Comparison of ENCODE assay signal across 1 cellular context in the genomic region with DNA sequence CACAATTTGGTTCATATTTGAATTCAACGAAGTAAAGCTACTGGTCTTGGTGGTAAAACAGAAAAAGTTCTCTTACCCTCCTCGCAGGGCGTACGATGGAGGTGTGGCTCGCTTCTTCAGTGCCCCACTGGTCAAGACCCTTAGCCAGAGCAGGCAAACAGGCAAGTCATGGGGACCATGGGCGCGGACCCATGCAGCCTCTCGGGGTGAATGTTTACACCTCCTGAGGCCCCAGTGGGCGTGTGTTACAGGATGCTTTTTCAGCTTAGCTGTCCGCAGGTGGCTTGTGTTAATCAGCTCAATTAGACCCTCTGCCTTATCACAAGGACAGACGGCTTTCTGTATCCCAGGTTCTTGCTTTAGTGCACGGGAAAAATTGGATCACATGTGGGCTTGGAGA.
TF ChIP-seq lines count a peak whose summit lies in the region.

No MANE protein-coding gene starts in this region.

TF ChIP-seq in GM23338, 12 proteins besides CTCF, POLR2A, EP300 and RAD21 (continued from another document):
- TF ChIP-seq, protein P1, sequence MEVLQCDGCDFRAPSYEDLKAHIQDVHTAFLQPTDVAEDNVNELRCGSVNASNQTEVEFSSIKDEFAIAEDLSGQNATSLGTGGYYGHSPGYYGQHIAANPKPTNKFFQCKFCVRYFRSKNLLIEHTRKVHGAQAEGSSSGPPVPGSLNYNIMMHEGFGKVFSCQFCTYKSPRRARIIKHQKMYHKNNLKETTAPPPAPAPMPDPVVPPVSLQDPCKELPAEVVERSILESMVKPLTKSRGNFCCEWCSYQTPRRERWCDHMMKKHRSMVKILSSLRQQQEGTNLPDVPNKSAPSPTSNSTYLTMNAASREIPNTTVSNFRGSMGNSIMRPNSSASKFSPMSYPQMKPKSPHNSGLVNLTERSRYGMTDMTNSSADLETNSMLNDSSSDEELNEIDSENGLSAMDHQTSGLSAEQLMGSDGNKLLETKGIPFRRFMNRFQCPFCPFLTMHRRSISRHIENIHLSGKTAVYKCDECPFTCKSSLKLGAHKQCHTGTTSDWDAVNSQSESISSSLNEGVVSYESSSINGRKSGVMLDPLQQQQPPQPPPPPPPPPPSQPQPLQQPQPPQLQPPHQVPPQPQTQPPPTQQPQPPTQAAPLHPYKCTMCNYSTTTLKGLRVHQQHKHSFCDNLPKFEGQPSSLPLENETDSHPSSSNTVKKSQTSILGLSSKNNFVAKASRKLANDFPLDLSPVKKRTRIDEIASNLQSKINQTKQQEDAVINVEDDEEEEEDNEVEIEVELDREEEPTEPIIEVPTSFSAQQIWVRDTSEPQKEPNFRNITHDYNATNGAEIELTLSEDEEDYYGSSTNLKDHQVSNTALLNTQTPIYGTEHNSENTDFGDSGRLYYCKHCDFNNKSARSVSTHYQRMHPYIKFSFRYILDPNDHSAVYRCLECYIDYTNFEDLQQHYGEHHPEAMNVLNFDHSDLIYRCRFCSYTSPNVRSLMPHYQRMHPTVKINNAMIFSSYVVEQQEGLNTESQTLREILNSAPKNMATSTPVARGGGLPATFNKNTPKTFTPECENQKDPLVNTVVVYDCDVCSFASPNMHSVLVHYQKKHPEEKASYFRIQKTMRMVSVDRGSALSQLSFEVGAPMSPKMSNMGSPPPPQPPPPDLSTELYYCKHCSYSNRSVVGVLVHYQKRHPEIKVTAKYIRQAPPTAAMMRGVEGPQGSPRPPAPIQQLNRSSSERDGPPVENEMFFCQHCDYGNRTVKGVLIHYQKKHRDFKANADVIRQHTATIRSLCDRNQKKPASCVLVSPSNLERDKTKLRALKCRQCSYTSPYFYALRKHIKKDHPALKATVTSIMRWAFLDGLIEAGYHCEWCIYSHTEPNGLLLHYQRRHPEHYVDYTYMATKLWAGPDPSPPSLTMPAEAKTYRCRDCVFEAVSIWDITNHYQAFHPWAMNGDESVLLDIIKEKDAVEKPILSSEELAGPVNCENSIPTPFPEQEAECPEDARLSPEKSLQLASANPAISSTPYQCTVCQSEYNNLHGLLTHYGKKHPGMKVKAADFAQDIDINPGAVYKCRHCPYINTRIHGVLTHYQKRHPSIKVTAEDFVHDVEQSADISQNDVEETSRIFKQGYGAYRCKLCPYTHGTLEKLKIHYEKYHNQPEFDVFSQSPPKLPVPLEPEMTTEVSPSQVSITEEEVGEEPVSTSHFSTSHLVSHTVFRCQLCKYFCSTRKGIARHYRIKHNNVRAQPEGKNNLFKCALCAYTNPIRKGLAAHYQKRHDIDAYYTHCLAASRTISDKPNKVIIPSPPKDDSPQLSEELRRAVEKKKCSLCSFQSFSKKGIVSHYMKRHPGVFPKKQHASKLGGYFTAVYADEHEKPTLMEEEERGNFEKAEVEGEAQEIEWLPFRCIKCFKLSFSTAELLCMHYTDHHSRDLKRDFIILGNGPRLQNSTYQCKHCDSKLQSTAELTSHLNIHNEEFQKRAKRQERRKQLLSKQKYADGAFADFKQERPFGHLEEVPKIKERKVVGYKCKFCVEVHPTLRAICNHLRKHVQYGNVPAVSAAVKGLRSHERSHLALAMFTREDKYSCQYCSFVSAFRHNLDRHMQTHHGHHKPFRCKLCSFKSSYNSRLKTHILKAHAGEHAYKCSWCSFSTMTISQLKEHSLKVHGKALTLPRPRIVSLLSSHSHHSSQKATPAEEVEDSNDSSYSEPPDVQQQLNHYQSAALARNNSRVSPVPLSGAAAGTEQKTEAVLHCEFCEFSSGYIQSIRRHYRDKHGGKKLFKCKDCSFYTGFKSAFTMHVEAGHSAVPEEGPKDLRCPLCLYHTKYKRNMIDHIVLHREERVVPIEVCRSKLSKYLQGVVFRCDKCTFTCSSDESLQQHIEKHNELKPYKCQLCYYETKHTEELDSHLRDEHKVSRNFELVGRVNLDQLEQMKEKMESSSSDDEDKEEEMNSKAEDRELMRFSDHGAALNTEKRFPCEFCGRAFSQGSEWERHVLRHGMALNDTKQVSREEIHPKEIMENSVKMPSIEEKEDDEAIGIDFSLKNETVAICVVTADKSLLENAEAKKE (CRISPR knock-in tag; IDR thresholded peaks at IDR 0.05): no peak
- TF ChIP-seq NANOG (IDR thresholded peaks at IDR 0.05; ENCODE audit: borderline replicate concordance) (no peak), CREB1 (CRISPR knock-in tag; IDR thresholded peaks at IDR 0.05; ENCODE audit: low read depth) (no peak), JUNB (IDR thresholded peaks at IDR 0.05; ENCODE audit: unreplicated experiment) (no peak)
